Comparison of ENCODE assay signal across 14 cellular contexts in genomic region chr9:125460883-125461475, GRCh38.
A peak's percentile ranks its signal among the peaks of the same experiment; 100 is the strongest.
DNase-seq lines count a peak whose midpoint lies in the region; ATAC-seq, FAIRE-seq and TF ChIP-seq lines count a peak whose summit lies in the region.
"Had no signal": no experiment of that assay in that cellular context is flagged by ENCODE, and none has a peak within 500 bp of the region (broad histone marks: within the 10 kb centered on the region; RNA-seq: fewer than 3 reads in every experiment).

No MANE protein-coding gene starts in this region.

- H3K36me3 ChIP-seq in liver (ENCODE audit: control insufficient read depth in 4 of 4, insufficient read depth in 3 of 4, low read depth in 1 of 4, low read length in 3 of 4) (no peaks in the 10 kb centered on the region), HepG2 (replicated peaks in 1 of 2; ENCODE audit: control insufficient read depth in 1 of 2, insufficient read depth in 2 of 2, low read length in 2 of 2) (peaks cover 0 to 1% of the 10 kb centered on the region in 2 experiments; a peak in 2 of 5 replicates)

- no peak for TF ChIP-seq EP300 in HepG2 (IDR thresholded peaks at IDR 0.05; ENCODE audit: low read depth in 2 of 2, low read length in 2 of 2)
- TF ChIP-seq EP300 in HepG2 (CRISPR knock-in tag; IDR thresholded peaks at IDR 0.05; ENCODE audit: borderline replicate concordance), result no peak

- H2AFZ ChIP-seq in HepG2 (ENCODE audit: low read length), result no peak overlapping the region

- H3K27me3 ChIP-seq in liver (ENCODE audit: control insufficient read depth in 4 of 4, insufficient read depth in 4 of 4, low read length in 3 of 4), result no peaks in the 10 kb centered on the region
- H3K27me3 ChIP-seq in HepG2 (ENCODE audit: control insufficient read depth in 1 of 2, insufficient read depth in 2 of 2, low read length in 2 of 2), result no peaks in the 10 kb centered on the region

- peaks cover 0 to 2% (median 0%) of the 10 kb centered on the region in 4 donors for H3K9me3 ChIP-seq in liver (ENCODE audit: control insufficient read depth in 4 of 4, low read length in 3 of 4)
- H3K9me3 ChIP-seq in HepG2 (ENCODE audit: low read length), result peaks cover 7% of the 10 kb centered on the region; the same call in 1 of the 2 replicates

- no peak for ATAC-seq in HepG2
- no peak for ATAC-seq in GM19463 (IDR thresholded peaks at IDR 0.05; ENCODE audit: unreplicated experiment)
- ATAC-seq in HG02759 (IDR thresholded peaks at IDR 0.05; ENCODE audit: unreplicated experiment), result no peak
- no peak for ATAC-seq in GM19397 (IDR thresholded peaks at IDR 0.05; ENCODE audit: unreplicated experiment)

- no TSS peak for BruUV-seq in HepG2 (replicated peaks; lab: Mats Ljungman, UMichigan)

- no peaks in the 10 kb centered on the region for H4K20me1 ChIP-seq in HepG2 (ENCODE audit: insufficient read depth, low read length)

- peak; percentile 66 for TF ChIP-seq RAD21 in liver (IDR thresholded peaks at IDR 0.05)
- TF ChIP-seq RAD21 in HepG2 (CRISPR knock-in tag; IDR thresholded peaks at IDR 0.05), result no peak

- H3K79me2 ChIP-seq in HepG2 (ENCODE audit: insufficient read depth, low read length), result no peaks in the 10 kb centered on the region

- peaks cover 27% of the 10 kb centered on the region for H3K36me3 Mint-ChIP-seq in mesothelial cell of epicardium

- peak overlapping the region; percentile 19 for H3K27ac Mint-ChIP-seq in mesothelial cell of epicardium

- no peak overlapping the region for H3K4me2 ChIP-seq in HepG2 (ENCODE audit: low read depth, low read length)

- no peak overlapping the region for H3K9ac ChIP-seq in liver (ENCODE audit: low read depth in 1 of 2, low read length in 2 of 2)
- H3K9ac ChIP-seq in HepG2 (ENCODE audit: insufficient read depth, low read depth, low read length), result no peak overlapping the region

- no peak overlapping the region for H3K4me3 ChIP-seq in liver (ENCODE audit: low read depth in 1 of 3, low read length in 3 of 3)
- H3K4me3 ChIP-seq in HepG2 (replicated peaks in 1 of 3; ENCODE audit: insufficient read depth in 1 of 3, low read depth in 2 of 3, low read length in 3 of 3), result no peak overlapping the region
- no peak overlapping the region for H3K4me3 ChIP-seq in cardiac fibroblast (replicated peaks in 1 of 2; ENCODE audit: low read depth in 2 of 2, low read length in 2 of 2)

- CTCF ChIA-PET in HepG2 (lab: Yijun Ruan, JAX; ENCODE audit: low intra/inter-chr PET ratio, low total read pairs), result no interaction called here

- intact Hi-C loops in HepG2 (cut with micrococcal nuclease; ENCODE audit: unreplicated experiment), result no loop called here

- H3K27me3 Mint-ChIP-seq in mesothelial cell of epicardium (ENCODE audit: low read depth), result no peaks in the 10 kb centered on the region

- POLR2A ChIA-PET in HepG2 (lab: Yijun Ruan, JAX), result no interaction called here

- peaks cover 35% of the 10 kb centered on the region for H3K4me1 Mint-ChIP-seq in mesothelial cell of epicardium

- DNase-seq in HepG2 (ENCODE audit: low spot score) (no peak), cardiac fibroblast (ENCODE audit: low read depth in 2 of 2) (peak; percentile 34 to 77), mesothelial cell of epicardium (ENCODE audit: low spot score in 2 of 2, unreplicated experiment in 2 of 2) (no peak), NK-92 (lab: John Stamatoyannopoulos, UW; ENCODE audit: unreplicated experiment) (no peak)
- DNase-seq: amniotic stem cell, DND-41, NCI-H524 treated with DMSO at 0.1 percent for 48 hours, SHP77 treated with DMSO at 0.1 percent for 48 hours had no signal

- no peak overlapping the region for H3K4me3 Mint-ChIP-seq in mesothelial cell of epicardium

- WGBS in liver, result 52% methylated on average over 8 of the region's 8 CpGs
- 87% methylated on average over 8 of the region's 8 CpGs for WGBS in HepG2 (ENCODE audit: low lambda C conversion rate)

- H3K9me3 Mint-ChIP-seq in mesothelial cell of epicardium, result peaks cover 19% of the 10 kb centered on the region

- FAIRE-seq in HepG2 (lab: Jason Lieb, UNC), result no peak

- TF ChIP-seq POLR2A in HepG2 (IDR thresholded peaks at IDR 0.05; ENCODE audit: insufficient read depth in 1 of 2, low read depth in 2 of 2, low read length in 2 of 2), result no peak

- in situ Hi-C loops in HepG2 (cut with HindIII; ENCODE audit: extremely low pct_ligation_motif_present, low pct_unique_long_range_greater_than_20kb), result no loop called here

- H3K4me1 ChIP-seq in liver (ENCODE audit: control insufficient read depth in 4 of 4, insufficient read depth in 4 of 4, low read length in 3 of 4) (peaks cover 5 to 18% (median 14%) of the 10 kb centered on the region in 4 donors), HepG2 (ENCODE audit: insufficient read depth, low read length) (peaks cover 10% of the 10 kb centered on the region; the same call in 1 of the 2 replicates)

- H3K27ac ChIP-seq in liver (ENCODE audit: low read depth in 1 of 2, low read length in 2 of 2) (peak overlapping the region; percentile 71 to 88), HepG2 (ENCODE audit: extremely low read length, insufficient read depth, low read length) (no peak overlapping the region)
- H3K27ac ChIP-seq: HL-60, VCaP had no signal

- TF ChIP-seq CTCF in liver (IDR thresholded peaks at IDR 0.05; ENCODE audit: low read depth, low read length, missing input control), result no peak
- TF ChIP-seq CTCF in HepG2 (CRISPR knock-in tag; IDR thresholded peaks at IDR 0.05), result no peak
- TF ChIP-seq CTCF in cardiac fibroblast (IDR thresholded peaks at IDR 0.05; ENCODE audit: low read depth, low read length), result no peak
- TF ChIP-seq CTCF in mesothelial cell of epicardium (IDR thresholded peaks at IDR 0.05; ENCODE audit: unreplicated experiment), result no peak

TF ChIP-seq in liver, 16 proteins besides CTCF, POLR2A, EP300 and RAD21 (continues in another document):
- TF ChIP-seq FOXA2 (IDR thresholded peaks at IDR 0.05) (peak; percentile 93), TAF1 (conservative IDR thresholded peaks at IDR 0.05) (no peak), EGR1 (IDR thresholded peaks at IDR 0.05; ENCODE audit: low read depth in 2 of 2) (peak in 1 of 2 donors; percentile 44), FOXA1 (IDR thresholded peaks at IDR 0.05) (peak; percentile 89), MAX (IDR thresholded peaks at IDR 0.05) (peak; percentile 88)

TF ChIP-seq in HepG2, 621 proteins besides CTCF, POLR2A, EP300 and RAD21:
- TF ChIP-seq MTERF4 (CRISPR knock-in tag; IDR thresholded peaks at IDR 0.05) (no peak), ZNF10 (CRISPR knock-in tag; IDR thresholded peaks at IDR 0.05; ENCODE audit: borderline replicate concordance, low read depth) (no peak), GATA4 (IDR thresholded peaks at IDR 0.05; ENCODE audit: borderline replicate concordance, low read depth) (no peak), ZNF18 (CRISPR knock-in tag; IDR thresholded peaks at IDR 0.05; ENCODE audit: insufficient replicate concordance) (no peak), POGK (CRISPR knock-in tag; conservative IDR thresholded peaks at IDR 0.05) (no peak)

Comparison
In these comparisons a context has a peak if more than half of its experiments do, and no peak if none do; other contexts are left out.
1. DNase-seq: peak in cardiac fibroblast (2 of 2); none in HepG2 (single experiment), mesothelial cell of epicardium (0 of 2) and NK-92 (single experiment).